Comparison of ENCODE assay signal across 1 cellular context in genomic region chr3:113695818-113696645, GRCh38.
TF ChIP-seq lines count a peak whose summit lies in the region.

Gene USF3, minus strand, starts transcription at chr3:113696642. Its CDS starts 21,764 bp downstream, at chr3:113674878.

TF ChIP-seq in K562, 482 proteins besides CTCF, POLR2A, EP300 and RAD21 (continued from another document and continues in another):
- TF ChIP-seq RREB1 (CRISPR knock-in tag; IDR thresholded peaks at IDR 0.05) = no peak
- TF ChIP-seq NBN (IDR thresholded peaks at IDR 0.05; ENCODE audit: low read depth) = 0 out of 2 replicates have a peak, but pooled peaks have one; percentile 52
- TF ChIP-seq EGR1 (conservative IDR thresholded peaks at IDR 0.05) = 0 out of 2 replicates have a peak, but pooled peaks have one; percentile 32
- no peak for TF ChIP-seq FOXP4 (CRISPR knock-in tag; IDR thresholded peaks at IDR 0.05; ENCODE audit: borderline replicate concordance)
- peak; percentile 73 for TF ChIP-seq RBFOX2 (IDR thresholded peaks at IDR 0.05; ENCODE audit: low read depth, low read length)
- no peak for TF ChIP-seq ZNF740 (CRISPR knock-in tag; IDR thresholded peaks at IDR 0.05)
- 0 out of 4 replicates have a peak, but pooled peaks of 1 of the 2 experiments have one; percentile 55 for TF ChIP-seq ZNF740 (tag; IDR thresholded peaks at IDR 0.05)
- TF ChIP-seq IRF2 (CRISPR knock-in tag; IDR thresholded peaks at IDR 0.05) = no peak
- no peak for TF ChIP-seq NR2C2 (CRISPR knock-in tag; IDR thresholded peaks at IDR 0.05)
- TF ChIP-seq NR2C2 (tag; IDR thresholded peaks at IDR 0.05) = 0 out of 2 replicates have a peak, but pooled peaks have one; percentile 5
- TF ChIP-seq ATF7 (IDR thresholded peaks at IDR 0.05) = no peak
- TF ChIP-seq MAZ (CRISPR knock-in tag; conservative IDR thresholded peaks at IDR 0.05 in 1 of 2, IDR thresholded peaks at IDR 0.05 in 1 of 2) = peak in 1 of 2 experiments; percentile 63; a peak in 2 of 4 replicates
- TF ChIP-seq ARID3A (IDR thresholded peaks at IDR 0.05; ENCODE audit: borderline replicate concordance, low read depth, low read length) = no peak
- no peak for TF ChIP-seq ZNF444 (CRISPR knock-in tag; IDR thresholded peaks at IDR 0.05)
- peak; percentile 52 for TF ChIP-seq RBBP5 (IDR thresholded peaks at IDR 0.05; ENCODE audit: borderline replicate concordance, insufficient read depth, low read length, poor library complexity, severe bottlenecking)
- peak; percentile 74 for TF ChIP-seq ZFX (CRISPR knock-in tag; IDR thresholded peaks at IDR 0.05)
- peak in 1 of 2 experiments; percentile 19; a peak in 1 of 4 replicates for TF ChIP-seq NONO (IDR thresholded peaks at IDR 0.05; ENCODE audit: low read depth in 2 of 2, low read length in 1 of 2)
- TF ChIP-seq ZBTB7A (IDR thresholded peaks at IDR 0.05; ENCODE audit: borderline replicate concordance, control insufficient read depth, low read depth, low read length) = peak; percentile 75; the same call in 1 of the 2 replicates
- no peak for TF ChIP-seq PCBP2 (IDR thresholded peaks at IDR 0.05; ENCODE audit: low read depth, low read length, poor library complexity, severe bottlenecking)
- TF ChIP-seq CHD1 (IDR thresholded peaks at IDR 0.05; ENCODE audit: low read length) = peak; percentile 54
- TF ChIP-seq MIER1 (IDR thresholded peaks at IDR 0.05; ENCODE audit: low read depth) = 0 out of 2 replicates have a peak, but pooled peaks have one; percentile 26
- peak; percentile 37 to 66 for TF ChIP-seq E2F6 (IDR thresholded peaks at IDR 0.05; ENCODE audit: borderline replicate concordance in 1 of 2, extremely low read depth in 1 of 2, insufficient read depth in 1 of 2, insufficient read length in 1 of 2, low read depth in 1 of 2, low read length in 1 of 2, poor library complexity in 1 of 2, severe bottlenecking in 1 of 2)
- TF ChIP-seq PRDM10 (IDR thresholded peaks at IDR 0.05; ENCODE audit: partially characterized antibody) = peak; percentile 46
- TF ChIP-seq MEF2D (tag; conservative IDR thresholded peaks at IDR 0.05; ENCODE audit: low read depth) = no peak
- peak; percentile 25 for TF ChIP-seq TBP (optimal IDR thresholded peaks at IDR 0.05; ENCODE audit: low read depth, low read length)
- TF ChIP-seq HDGF (IDR thresholded peaks at IDR 0.05) = 0 out of 2 replicates have a peak, but pooled peaks have one; percentile 38
- peak; percentile 74; the same call in 1 of the 2 replicates for TF ChIP-seq PHF8 (IDR thresholded peaks at IDR 0.05; ENCODE audit: borderline replicate concordance, low read length)
- TF ChIP-seq PBX2 (CRISPR knock-in tag; IDR thresholded peaks at IDR 0.05; ENCODE audit: low read depth) = no peak
- no peak for TF ChIP-seq PBX2 (tag; conservative IDR thresholded peaks at IDR 0.05; ENCODE audit: low read depth)
- TF ChIP-seq ETV1 (tag; conservative IDR thresholded peaks at IDR 0.05; ENCODE audit: low read depth) = no peak
- 0 out of 2 replicates have a peak, but pooled peaks have one; percentile 11 for TF ChIP-seq RB1 (IDR thresholded peaks at IDR 0.05; ENCODE audit: low read depth)
- TF ChIP-seq ZBTB33 (CRISPR knock-in tag; IDR thresholded peaks at IDR 0.05) = no peak
- TF ChIP-seq CXXC5 (CRISPR knock-in tag; IDR thresholded peaks at IDR 0.05) = peak; percentile 46
- peak; percentile 76 for TF ChIP-seq PCBP1 (IDR thresholded peaks at IDR 0.05; ENCODE audit: low read depth, low read length, poor library complexity, severe bottlenecking)
- peak; percentile 90 for TF ChIP-seq ZBTB1 (CRISPR knock-in tag; IDR thresholded peaks at IDR 0.05; ENCODE audit: borderline replicate concordance, low read depth)
- peak; percentile 14 for TF ChIP-seq TAF1 (IDR thresholded peaks at IDR 0.05; ENCODE audit: control insufficient read depth, extremely low read depth, insufficient read depth, low read length, severe bottlenecking)
- TF ChIP-seq L3MBTL2 (IDR thresholded peaks at IDR 0.05) = peak; percentile 32
- TF ChIP-seq HNRNPLL (IDR thresholded peaks at IDR 0.05; ENCODE audit: low read depth, low read length, poor library complexity, severe bottlenecking) = peak; percentile 93
